7 cellular contexts compared by ENCODE assay signal in the genomic region with DNA sequence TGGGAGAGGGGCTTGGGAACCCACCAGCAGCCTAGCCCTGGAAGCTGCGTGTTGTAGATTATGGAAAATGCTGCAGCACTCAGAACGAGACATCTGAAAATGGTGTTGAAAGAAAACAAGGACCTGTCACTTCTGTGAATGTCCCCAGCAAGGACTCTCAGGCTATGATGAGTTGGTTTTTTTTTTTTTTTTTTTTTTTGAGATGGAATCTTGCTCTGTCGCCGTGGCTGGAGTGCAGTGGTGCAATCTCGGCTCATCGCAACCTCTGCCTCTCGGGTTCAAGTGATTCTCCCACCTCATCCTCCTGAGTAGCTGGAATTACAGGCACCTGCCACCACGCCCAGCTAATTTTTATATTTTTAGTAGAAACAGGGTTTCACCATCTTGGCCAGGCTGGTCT. TPM values are rescaled to one million over a fixed set of nuclear protein-coding genes. Genes with fewer than 3 reads are reported as not detected.
"Had no signal": no experiment of that assay in that cellular context is flagged by ENCODE, and none has a peak within 500 bp of the region (broad histone marks: within the 10 kb centered on the region; RNA-seq: fewer than 3 reads in every experiment).

No MANE protein-coding gene starts in this region.

RNA-seq across cellular contexts. Expression of a gene that starts 46.5 kb away (rescaled TPM):
- total RNA-seq: LHCN-M2, MCF 10A, OCI-LY7, PC-9, Right ventricle myocardium inferior, RPMI7951, SJSA1 had no signal
